In the genomic region with DNA sequence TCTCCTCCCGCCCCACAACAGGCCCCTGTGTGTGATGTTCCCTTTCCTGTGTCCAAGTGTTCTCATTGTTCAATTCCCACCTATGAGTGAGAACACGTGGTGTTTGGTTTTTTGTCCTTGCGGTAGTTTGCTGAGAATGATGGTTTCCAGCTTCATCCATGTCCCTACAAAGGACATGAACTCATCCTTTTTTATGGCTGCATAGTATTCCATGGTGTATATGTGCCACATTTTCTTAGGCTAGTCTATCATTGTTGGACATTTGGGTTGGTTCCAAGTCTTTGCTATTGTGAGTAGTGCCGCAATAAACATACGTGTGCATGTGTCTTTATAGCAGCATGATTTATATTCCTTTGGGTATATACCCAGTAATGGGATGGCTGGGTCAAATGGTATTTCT, we compare ENCODE assay signal across 8 cellular contexts. TPM values are rescaled to one million over a fixed set of nuclear protein-coding genes. Genes with fewer than 3 reads are reported as not detected.
A peak's percentile ranks its signal among the peaks of the same experiment; 100 is the strongest.
DNase-seq lines count a peak whose midpoint lies in the region; ATAC-seq and TF ChIP-seq lines count a peak whose summit lies in the region.
"Not testable (repeated sequence)": the region's sequence is repeated elsewhere in the genome, so short reads cannot be mapped to it uniquely, and the experiment has no call there.

No MANE protein-coding gene starts in this region.

- H3K9me3 Mint-ChIP-seq in CD4-positive, alpha-beta memory T cell; activated T-cell treated with anti-CD3 and anti-CD28 coated beads, Interleukin-2, amount 50 U/mL, for 4 hours; brain; naive B cell: not testable (repeated sequence)

- CTCF ChIA-PET in CD4-positive, alpha-beta memory T cell (lab: Charles Lee; ENCODE audit: partially characterized antibody); SK-N-SH (lab: Yijun Ruan, JAX): not testable (repeated sequence)

- not testable (repeated sequence) for H3F3A ChIP-seq in SK-N-SH (replicated peaks; ENCODE audit: insufficient read depth)

- not testable (repeated sequence) for TF ChIP-seq RAD21 in SK-N-SH (IDR thresholded peaks at IDR 0.05; ENCODE audit: low read length)

- peaks cover 18 to 63% of the 10 kb centered on the region in 2 donors for H3K36me3 Mint-ChIP-seq in CD4-positive, alpha-beta memory T cell
- peaks cover 22% of the 10 kb centered on the region for H3K36me3 Mint-ChIP-seq in activated T-cell treated with anti-CD3 and anti-CD28 coated beads, Interleukin-2, amount 50 U/mL, for 4 hours (ENCODE audit: insufficient read depth)
- peaks cover 39% of the 10 kb centered on the region for H3K36me3 Mint-ChIP-seq in brain
- H3K36me3 Mint-ChIP-seq in naive B cell: not testable (repeated sequence)

- not testable (repeated sequence) for TF ChIP-seq CTCF in SK-N-SH (IDR thresholded peaks at IDR 0.05); brain (conservative IDR thresholded peaks at IDR 0.05); foreskin fibroblast (IDR thresholded peaks at IDR 0.05; ENCODE audit: low read depth, low read length); psoas muscle (IDR thresholded peaks at IDR 0.05); upper lobe of right lung (IDR thresholded peaks at IDR 0.05)

- peaks cover 80% of the 10 kb centered on the region for H3K79me2 ChIP-seq in SK-N-SH (ENCODE audit: insufficient read depth)

- TF ChIP-seq EP300 in SK-N-SH (IDR thresholded peaks at IDR 0.05; ENCODE audit: borderline replicate concordance in 1 of 2, low read depth in 1 of 2, low read length in 1 of 2): not testable (repeated sequence)

- H3K36me3 ChIP-seq in CD4-positive, alpha-beta memory T cell (ENCODE audit: insufficient read depth, low read length): not testable (repeated sequence)
- H3K36me3 ChIP-seq in SK-N-SH (replicated peaks in 1 of 2; ENCODE audit: control insufficient read depth in 1 of 2, insufficient read depth in 2 of 2, low read length in 1 of 2) (peaks cover 24 to 39% of the 10 kb centered on the region in 2 experiments), psoas muscle (ENCODE audit: insufficient read depth in 1 of 2, low read depth in 1 of 2) (peaks cover 8 to 47% of the 10 kb centered on the region in 2 donors), upper lobe of right lung (peaks cover 35% of the 10 kb centered on the region)

- intact Hi-C loops in CD4-positive, alpha-beta memory T cell (cut with micrococcal nuclease): loop anchor here (5.0 kb wide), 2 partner anchors 204 to 259 kb away; a partner anchor contains a TSS
- intact Hi-C loops in psoas muscle (cut with DNase I): loop anchor here in 1 of 2 donors (5.0 kb wide), 1 partner anchor 64 kb away; no protein-coding TSS in a partner anchor
- intact Hi-C loops in upper lobe of right lung (cut with DNase I): not testable (repeated sequence)

- H3K9me3 ChIP-seq in CD4-positive, alpha-beta memory T cell (ENCODE audit: control insufficient read depth in 1 of 2, low read length in 2 of 2); SK-N-SH; psoas muscle; upper lobe of right lung: not testable (repeated sequence)

- WGBS in SK-N-SH (ENCODE audit: low lambda C conversion rate): 96% methylated on average over 5 of the region's 5 CpGs
- 61 to 77% (median 73%) methylated on average over 4 to 5 of the region's 5 CpGs for WGBS in psoas muscle, 3 donors

- POLR2A ChIA-PET in CD4-positive, alpha-beta memory T cell (lab: Charles Lee; ENCODE audit: partially characterized antibody); SK-N-SH (lab: Yijun Ruan, JAX): not testable (repeated sequence)

- not testable (repeated sequence) for H3K27me3 ChIP-seq in CD4-positive, alpha-beta memory T cell (ENCODE audit: insufficient read depth, low read length); SK-N-SH (ENCODE audit: insufficient read depth); psoas muscle (ENCODE audit: insufficient read depth in 3 of 3, low read length in 2 of 3); upper lobe of right lung

- not testable (repeated sequence) for ATAC-seq in activated T-cell treated with anti-CD3 and anti-CD28 coated beads, Interleukin-2, amount 50 U/mL, for 4 hours; naive B cell (ENCODE audit: low read depth in 2 of 2); psoas muscle; upper lobe of right lung

- 0 out of 2 replicates have a peak overlapping the region, but pooled peaks have one; percentile 77 for H3K4me2 ChIP-seq in SK-N-SH

- DNase-seq in CD4-positive, alpha-beta memory T cell; SK-N-SH; activated T-cell treated with anti-CD3 and anti-CD28 coated beads, Interleukin-2, amount 50 U/mL, for 4 hours; foreskin fibroblast; naive B cell; psoas muscle; upper lobe of right lung: not testable (repeated sequence)

- not testable (repeated sequence) for H3K9ac ChIP-seq in SK-N-SH

- H3K4me3 ChIP-seq in CD4-positive, alpha-beta memory T cell (ENCODE audit: low read length in 2 of 2); SK-N-SH (ENCODE audit: low read depth in 2 of 2, low read length in 1 of 2): not testable (repeated sequence)
- H3K4me3 ChIP-seq in foreskin fibroblast (ENCODE audit: low read depth in 1 of 2, low read length in 2 of 2) (peak overlapping the region; percentile 78 to 96), psoas muscle (peak overlapping the region; percentile 100), upper lobe of right lung (peak overlapping the region; percentile 89)

- peaks cover 48% of the 10 kb centered on the region for H3K4me1 ChIP-seq in CD4-positive, alpha-beta memory T cell (ENCODE audit: insufficient read depth, low read length)
- H3K4me1 ChIP-seq in SK-N-SH (ENCODE audit: control insufficient read depth in 1 of 2, insufficient read depth in 2 of 2, low read depth in 1 of 2, low read length in 1 of 2) (peaks cover 0 to 11% of the 10 kb centered on the region in 2 experiments; a peak in 2 of 4 replicates), psoas muscle (peaks cover 61% of the 10 kb centered on the region), upper lobe of right lung (peaks cover 21% of the 10 kb centered on the region)

- peak overlapping the region in 7 of 8 donors; percentile 48 to 77 (median 70) for H3K4me3 Mint-ChIP-seq in CD4-positive, alpha-beta memory T cell
- H3K4me3 Mint-ChIP-seq in activated T-cell treated with anti-CD3 and anti-CD28 coated beads, Interleukin-2, amount 50 U/mL, for 4 hours: peak overlapping the region; percentile 65
- H3K4me3 Mint-ChIP-seq in brain (peak overlapping the region; percentile 61 to 88 (median 80)), naive B cell (peak overlapping the region in 5 of 8 donors; percentile 12 to 94 (median 40))

- H4K20me1 ChIP-seq in SK-N-SH (ENCODE audit: insufficient read depth): peaks cover 61% of the 10 kb centered on the region

- H3K27ac Mint-ChIP-seq in CD4-positive, alpha-beta memory T cell: peak overlapping the region in 5 of 7 donors; percentile 42 to 98 (median 77)
- H3K27ac Mint-ChIP-seq in brain: peak overlapping the region in 2 of 5 experiments; percentile 56 to 98
- not testable (repeated sequence) for H3K27ac Mint-ChIP-seq in naive B cell

- H3K27ac ChIP-seq in CD4-positive, alpha-beta memory T cell (ENCODE audit: low read depth, low read length); SK-N-SH (ENCODE audit: low read depth in 2 of 2, low read length in 1 of 2); upper lobe of right lung: not testable (repeated sequence)
- H3K27ac ChIP-seq in psoas muscle: peak overlapping the region; percentile 100

- peaks cover 36 to 79% (median 47%) of the 10 kb centered on the region in 4 donors for H3K4me1 Mint-ChIP-seq in CD4-positive, alpha-beta memory T cell
- peaks cover 49% of the 10 kb centered on the region for H3K4me1 Mint-ChIP-seq in activated T-cell treated with anti-CD3 and anti-CD28 coated beads, Interleukin-2, amount 50 U/mL, for 4 hours (ENCODE audit: low read depth)
- H3K4me1 Mint-ChIP-seq in brain (peaks cover 56% of the 10 kb centered on the region), naive B cell (peaks cover 28 to 44% (median 41%) of the 10 kb centered on the region in 3 donors)

- H2AFZ ChIP-seq in SK-N-SH (ENCODE audit: low read depth): not testable (repeated sequence)

- not testable (repeated sequence) for H3K9me2 ChIP-seq in SK-N-SH

- H3K27me3 Mint-ChIP-seq in CD4-positive, alpha-beta memory T cell; activated T-cell treated with anti-CD3 and anti-CD28 coated beads, Interleukin-2, amount 50 U/mL, for 4 hours (ENCODE audit: low read depth); naive B cell: not testable (repeated sequence)
- peaks cover 13% of the 10 kb centered on the region for H3K27me3 Mint-ChIP-seq in brain

RNA-seq across cellular contexts. Expression of a gene that starts 2.3 kb away (rescaled TPM):
- 100 to 1,000 TPM; 121 to 124 TPM for total RNA-seq in CD4-positive, alpha-beta memory T cell
- polyA plus RNA-seq in CD4-positive, alpha-beta memory T cell: 100 to 1,000 TPM in 1 of 2 donors, 10 to 100 TPM in 1; 86.9 to 118 TPM
- 24.3 and 28.0 TPM in 2 replicates for polyA plus RNA-seq in SK-N-SH (2012; rRNA removed)
- 38.9 and 58.5 TPM in 2 replicates for polyA plus RNA-seq in SK-N-SH (2012; cell fraction: cytosol; rRNA removed)
- polyA plus RNA-seq in SK-N-SH (2012; cell fraction: nucleus; rRNA removed): 12.3 and 29.5 TPM in 2 replicates
- 100 to 1,000 TPM in 1 of 3 donors, 10 to 100 TPM in 2; 84.1 to 104 (median 95.9) TPM for total RNA-seq in activated T-cell treated with anti-CD3 and anti-CD28 coated beads, Interleukin-2, amount 50 U/mL, for 4 hours
- polyA plus RNA-seq in brain (ENCODE audit: insufficient read depth, low read depth, low replicate concordance): 59.1 TPM
- polyA plus RNA-seq in naive B cell (ENCODE audit: low read depth in 6 of 6): 10 to 100 TPM; 58.2 to 96.5 (median 77.7) TPM
- 100 to 1,000 TPM; 178 to 296 (median 222) TPM for total RNA-seq in psoas muscle
- polyA plus RNA-seq in psoas muscle: 100 to 1,000 TPM; 146 to 233 (median 187) TPM
- total RNA-seq in upper lobe of right lung: 94.6 TPM

RNA-seq across cellular contexts. Expression of a gene that starts 6.7 kb away (rescaled TPM):
- total RNA-seq in CD4-positive, alpha-beta memory T cell: 1 to 10 TPM in 1 of 2 experiments, under 1 TPM in 1; 0.44 to 1.1 TPM
- polyA plus RNA-seq in CD4-positive, alpha-beta memory T cell: under 1 TPM in 1 of 2 donors, not detected in 1; 0.50 TPM
- polyA plus RNA-seq in SK-N-SH (2012; rRNA removed) (1.4 and 1.9 TPM in 2 replicates), brain (ENCODE audit: insufficient read depth, low read depth, low replicate concordance) (3.0 TPM), naive B cell (ENCODE audit: low read depth in 6 of 6) (1 to 10 TPM in 2 of 6 donors, not detected in 4; 1.8 to 9.5 TPM), psoas muscle (1 to 10 TPM; 3.9 to 5.7 (median 5.0) TPM)
- 1.8 and 3.3 TPM in 2 replicates for polyA plus RNA-seq in SK-N-SH (2012; cell fraction: cytosol; rRNA removed)
- 2.2 and 3.4 TPM in 2 replicates for polyA plus RNA-seq in SK-N-SH (2012; cell fraction: nucleus; rRNA removed)
- 1 to 10 TPM in 2 of 3 donors, under 1 TPM in 1; 0.71 to 1.8 (median 1.3) TPM for total RNA-seq in activated T-cell treated with anti-CD3 and anti-CD28 coated beads, Interleukin-2, amount 50 U/mL, for 4 hours
- total RNA-seq in psoas muscle (1 to 10 TPM; 2.5 to 7.8 (median 5.2) TPM), upper lobe of right lung (3.0 TPM)

RNA-seq across cellular contexts. Expression of a gene that starts 38.0 kb away (rescaled TPM):
- 10 to 100 TPM; 14.7 to 15.1 TPM for total RNA-seq in CD4-positive, alpha-beta memory T cell
- 10 to 100 TPM; 25.2 to 32.4 TPM for polyA plus RNA-seq in CD4-positive, alpha-beta memory T cell
- polyA plus RNA-seq in SK-N-SH (2012; rRNA removed) (23.3 and 29.4 TPM in 2 replicates), brain (ENCODE audit: insufficient read depth, low read depth, low replicate concordance) (47.8 TPM), naive B cell (ENCODE audit: low read depth in 6 of 6) (10 to 100 TPM; 32.4 to 55.2 (median 37.0) TPM), psoas muscle (10 to 100 TPM; 35.7 to 60.9 (median 42.0) TPM)
- 32.0 and 35.5 TPM in 2 replicates for polyA plus RNA-seq in SK-N-SH (2012; cell fraction: cytosol; rRNA removed)
- polyA plus RNA-seq in SK-N-SH (2012; cell fraction: nucleus; rRNA removed): 7.2 and 10.1 TPM in 2 replicates
- 10 to 100 TPM; 44.0 to 44.4 (median 44.0) TPM for total RNA-seq in activated T-cell treated with anti-CD3 and anti-CD28 coated beads, Interleukin-2, amount 50 U/mL, for 4 hours
- total RNA-seq in psoas muscle (10 to 100 TPM; 31.4 to 45.4 (median 39.8) TPM), upper lobe of right lung (16.5 TPM)
